Comparison of ENCODE assay signal across 22 cellular contexts in genomic region chr11:8098361-8098760, GRCh38. TPM values are rescaled to one million over a fixed set of nuclear protein-coding genes. Genes with fewer than 3 reads are reported as not detected.
DNase-seq lines count a peak whose midpoint lies in the region; ATAC-seq, FAIRE-seq and TF ChIP-seq lines count a peak whose summit lies in the region.
"Had no signal": no experiment of that assay in that cellular context is flagged by ENCODE, and none has a peak within 500 bp of the region (broad histone marks: within the 10 kb centered on the region; RNA-seq: fewer than 3 reads in every experiment).

No MANE protein-coding gene starts in this region.

- no peak for TF ChIP-seq CTCF in GM20000 (IDR thresholded peaks at IDR 0.05; ENCODE audit: extremely low read depth, missing control alignments)
- no peak for TF ChIP-seq CTCF in astrocyte (IDR thresholded peaks at IDR 0.05; ENCODE audit: insufficient read depth, low read depth, low read length)

- H3K27me3 ChIP-seq in astrocyte (ENCODE audit: insufficient read depth, low read length), result no peaks in the 10 kb centered on the region
- no peaks in the 10 kb centered on the region for H3K27me3 ChIP-seq in Karpas-422 (ENCODE audit: low read length)
- H3K27me3 ChIP-seq: breast epithelium, upper lobe of right lung had no signal

- H3K4me1 Mint-ChIP-seq in astrocyte (ENCODE audit: low read depth, unreplicated experiment), result peaks cover 17% of the 10 kb centered on the region
- H3K4me1 Mint-ChIP-seq: activated naive CD4-positive, alpha-beta T cell treated with anti-CD3 and anti-CD28 coated beads, Interleukin-2, amount 50 U/mL, for 24 hours had no signal

- H3K4me3 ChIP-seq in astrocyte (ENCODE audit: insufficient read depth, low read depth, low read length), result no peak overlapping the region
- no peak overlapping the region for H3K4me3 ChIP-seq in Karpas-422 (ENCODE audit: low read length)
- H3K4me3 ChIP-seq: A549, breast epithelium, upper lobe of right lung had no signal

- H3K4me1 ChIP-seq in astrocyte (ENCODE audit: insufficient read depth, low read length), result peaks cover 13% of the 10 kb centered on the region
- no peaks in the 10 kb centered on the region for H3K4me1 ChIP-seq in Karpas-422 (ENCODE audit: low read length)
- H3K4me1 ChIP-seq: A549, breast epithelium, upper lobe of right lung had no signal

- H3K9ac ChIP-seq in astrocyte (ENCODE audit: low read length), result no peak overlapping the region
- no peak overlapping the region for H3K9ac ChIP-seq in Karpas-422 (ENCODE audit: low read length)

- H3K27ac Mint-ChIP-seq in astrocyte (ENCODE audit: unreplicated experiment), result peak overlapping the region; percentile 77
- H3K27ac Mint-ChIP-seq: activated naive CD4-positive, alpha-beta T cell treated with anti-CD3 and anti-CD28 coated beads, Interleukin-2, amount 50 U/mL, for 24 hours had no signal

- H3K27me3 Mint-ChIP-seq in astrocyte (ENCODE audit: low read depth, unreplicated experiment), result peaks cover 6% of the 10 kb centered on the region
- H3K27me3 Mint-ChIP-seq: activated naive CD4-positive, alpha-beta T cell treated with anti-CD3 and anti-CD28 coated beads, Interleukin-2, amount 50 U/mL, for 24 hours; naive B cell had no signal

- intact Hi-C loops in Right ventricle myocardium inferior (cut with DNase I), result loop anchor here (2.0 kb wide), 1 partner anchor 92 kb away; no protein-coding TSS in a partner anchor

- DNase-seq in A172 (ENCODE audit: low spot score) (peak; percentile 54), GM20000 (ENCODE audit: low spot score) (peak; percentile 5), astrocyte (ENCODE audit: low read depth) (peak; percentile 47), kidney tubule cell (ENCODE audit: low spot score) (peak; percentile 22), Karpas-422 (no peak), NOMO-1 treated with dmso at 0.1 percent for 144 hours (lab: John Stamatoyannopoulos, UW; ENCODE audit: unreplicated experiment) (no peak), Right ventricle myocardium inferior (ENCODE audit: missing footprints) (no peak)
- DNase-seq in activated T-cell treated with anti-CD3 and anti-CD28 coated beads, Interleukin-2, amount 50 U/mL, for 1 hour, result no peak
- DNase-seq: activated CD4-positive, alpha-beta T cell treated with anti-CD3 and anti-CD28 coated beads for 4 hours; activated T-cell treated with anti-CD3 and anti-CD28 coated beads for 4 hours; effector CD4-positive, alpha-beta T cell; naive B cell; NCI-H1694 treated with DMSO at 0.1 percent for 48 hours; OCI-M1; stimulated activated naive CD4-positive, alpha-beta T cell; T1000; upper lobe of right lung had no signal

- H3K79me2 ChIP-seq in astrocyte (ENCODE audit: insufficient read depth, low read length) (no peaks in the 10 kb centered on the region), Karpas-422 (ENCODE audit: low read length) (no peaks in the 10 kb centered on the region)

- H3K4me2 ChIP-seq in astrocyte (ENCODE audit: low read length) (peak overlapping the region; percentile 0), Karpas-422 (ENCODE audit: low read depth, low read length, poor library complexity, severe bottlenecking) (no peak overlapping the region)
- H3K4me2 ChIP-seq: A549 had no signal

- H3K9me3 ChIP-seq in astrocyte (ENCODE audit: insufficient read depth, low read depth, low read length) (no peaks in the 10 kb centered on the region), Karpas-422 (ENCODE audit: low read length) (no peaks in the 10 kb centered on the region)
- H3K9me3 ChIP-seq: A549, breast epithelium, upper lobe of right lung had no signal

- H3K27ac ChIP-seq in astrocyte (ENCODE audit: low read depth, low read length), result no peak overlapping the region
- no peak overlapping the region for H3K27ac ChIP-seq in Karpas-422 (ENCODE audit: low read length)
- H3K27ac ChIP-seq: A549, breast epithelium, upper lobe of right lung had no signal

- H3K36me3 Mint-ChIP-seq in astrocyte (ENCODE audit: low read depth, unreplicated experiment), result peaks cover 11% of the 10 kb centered on the region
- H3K36me3 Mint-ChIP-seq: activated naive CD4-positive, alpha-beta T cell treated with anti-CD3 and anti-CD28 coated beads, Interleukin-2, amount 50 U/mL, for 24 hours; naive B cell had no signal

- no peak for ATAC-seq in Right ventricle myocardium inferior
- ATAC-seq: upper lobe of right lung had no signal

- no peak overlapping the region for H3K4me3 Mint-ChIP-seq in astrocyte (ENCODE audit: unreplicated experiment)
- H3K4me3 Mint-ChIP-seq: activated naive CD4-positive, alpha-beta T cell treated with anti-CD3 and anti-CD28 coated beads, Interleukin-2, amount 50 U/mL, for 24 hours; naive B cell had no signal

- no peaks in the 10 kb centered on the region for H3K9me2 ChIP-seq in Karpas-422 (replicated peaks; ENCODE audit: insufficient read depth, low read length)

- no peaks in the 10 kb centered on the region for H3K9me3 Mint-ChIP-seq in astrocyte (ENCODE audit: unreplicated experiment)
- H3K9me3 Mint-ChIP-seq: activated naive CD4-positive, alpha-beta T cell treated with anti-CD3 and anti-CD28 coated beads, Interleukin-2, amount 50 U/mL, for 24 hours; naive B cell had no signal

- peak; percentile 80 for FAIRE-seq in astrocyte (lab: Jason Lieb, UNC)
- FAIRE-seq: A549, frontal cortex, H1 had no signal

- no peaks in the 10 kb centered on the region for H4K20me1 ChIP-seq in astrocyte (ENCODE audit: insufficient read depth, low read length)
- no peaks in the 10 kb centered on the region for H4K20me1 ChIP-seq in Karpas-422 (ENCODE audit: insufficient read depth, low read depth, low read length)

- H3K36me3 ChIP-seq in astrocyte (ENCODE audit: insufficient read depth, low read length), result no peaks in the 10 kb centered on the region
- H3K36me3 ChIP-seq in Karpas-422 (ENCODE audit: insufficient read depth, low read length), result no peaks in the 10 kb centered on the region
- H3K36me3 ChIP-seq: breast epithelium, upper lobe of right lung had no signal

- H2AFZ ChIP-seq in astrocyte (ENCODE audit: low read depth, low read length) (no peak overlapping the region), Karpas-422 (ENCODE audit: low read length) (no peak overlapping the region)

RNA-seq across cellular contexts. Expression of gene TUB, which starts 17.4 kb away (rescaled TPM):
- 5.6 and 6.0 TPM in 2 replicates for total RNA-seq in A172 (2014; rRNA removed; shearing (Covaris generic))
- total RNA-seq in astrocyte (5.7 and 6.0 TPM in 2 replicates), Right ventricle myocardium inferior (21.4 TPM)
- not detected in 2 replicates for total RNA-seq in Karpas-422 (2014; rRNA removed; shearing (Covaris generic); ENCODE audit: low replicate concordance)

Comparison
In these comparisons a context has a peak if more than half of its experiments do, and no peak if none do; other contexts are left out.
1. DNase-seq: peak in A172 (single experiment), GM20000 (single experiment), astrocyte (single experiment) and kidney tubule cell (single experiment); none in activated T-cell treated with anti-CD3 and anti-CD28 coated beads, Interleukin-2, amount 50 U/mL, for 1 hour (single experiment), Karpas-422 (single experiment), NOMO-1 treated with dmso at 0.1 percent for 144 hours (single experiment) and Right ventricle myocardium inferior (single experiment).